In genomic region chr5:148384389-148384756, GRCh38 we compare ENCODE assay signal across 8 cellular contexts. TPM values are rescaled to one million over a fixed set of nuclear protein-coding genes. Genes with fewer than 3 reads are reported as not detected.
DNase-seq lines count a peak whose midpoint lies in the region; ATAC-seq and TF ChIP-seq lines count a peak whose summit lies in the region.

No MANE protein-coding gene starts in this region.

- no peaks in the 10 kb centered on the region for H3K27me3 Mint-ChIP-seq in osteocyte (ENCODE audit: unreplicated experiment)

- peak; percentile 23 for ATAC-seq in HG02870 (IDR thresholded peaks at IDR 0.05; ENCODE audit: unreplicated experiment)

- H3K9me3 Mint-ChIP-seq in osteocyte (ENCODE audit: unreplicated experiment) = no peaks in the 10 kb centered on the region

- peak overlapping the region; percentile 98 for H3K27ac Mint-ChIP-seq in osteocyte (ENCODE audit: unreplicated experiment)

- H3K36me3 Mint-ChIP-seq in osteocyte (ENCODE audit: unreplicated experiment) = peaks cover 9% of the 10 kb centered on the region

- DNase-seq in DMS53 (lab: John Stamatoyannopoulos, UW) (peak; percentile 53), DMS53 treated with DMSO at 0.1 percent for 48 hours (lab: John Stamatoyannopoulos, UW; ENCODE audit: unreplicated experiment) (no peak), T-helper 2 cell (peak in 3 of 5 experiments; percentile 0 to 51 (median 3)), fibroblast of pulmonary artery (ENCODE audit: low read depth) (no peak), osteocyte (ENCODE audit: extremely low spot score, unreplicated experiment) (no peak), retina (no peak), cerebellar nuclear complex (lab: John Stamatoyannopoulos, UW) (no peak)

- TF ChIP-seq CTCF in fibroblast of pulmonary artery (IDR thresholded peaks at IDR 0.05; ENCODE audit: low read length, missing control alignments) (no peak), osteocyte (IDR thresholded peaks at IDR 0.05) (no peak)

- H3K4me3 Mint-ChIP-seq in osteocyte (ENCODE audit: unreplicated experiment) = peak overlapping the region; percentile 85

- peak overlapping the region; percentile 84 for H3K4me3 ChIP-seq in fibroblast of pulmonary artery (replicated peaks; ENCODE audit: low read depth, low read length)

- H3K4me1 Mint-ChIP-seq in osteocyte (ENCODE audit: unreplicated experiment) = peaks cover 52% of the 10 kb centered on the region

RNA-seq across cellular contexts. Expression of gene FBXO38, which starts 0.6 kb away (rescaled TPM):
- total RNA-seq in osteocyte = 50.1 TPM in 2 replicates

RNA-seq across cellular contexts. Expression of gene SPINK9, which starts 49.0 kb away (rescaled TPM):
- total RNA-seq in osteocyte = not detected in 2 replicates

Comparison
In these comparisons a context has a peak if more than half of its experiments do, and no peak if none do; other contexts are left out.
1. DNase-seq: peak in DMS53 (single experiment) and T-helper 2 cell (3 of 5); none in DMS53 treated with DMSO at 0.1 percent for 48 hours (single experiment), fibroblast of pulmonary artery (single experiment), osteocyte (single experiment), retina (single experiment) and cerebellar nuclear complex (0 of 2).